Comparison of ENCODE assay signal across 19 cellular contexts in genomic region chr11:27028653-27029052, GRCh38. TPM values are rescaled to one million over a fixed set of nuclear protein-coding genes. Genes with fewer than 3 reads are reported as not detected.
A peak's percentile ranks its signal among the peaks of the same experiment; 100 is the strongest.
DNase-seq lines count a peak whose midpoint lies in the region; ATAC-seq and TF ChIP-seq lines count a peak whose summit lies in the region.
"Had no signal": no experiment of that assay in that cellular context is flagged by ENCODE, and none has a peak within 500 bp of the region (broad histone marks: within the 10 kb centered on the region; RNA-seq: fewer than 3 reads in every experiment).

No MANE protein-coding gene starts in this region.

- intact Hi-C loops in left ventricle myocardium superior (cut with micrococcal nuclease), result no loop called here

- no peaks in the 10 kb centered on the region for H3K36me3 Mint-ChIP-seq in osteocyte (ENCODE audit: unreplicated experiment)
- H3K36me3 Mint-ChIP-seq: activated naive CD8-positive, alpha-beta T cell; naive B cell; WTC11 had no signal

- no peak overlapping the region for H3K4me3 Mint-ChIP-seq in osteocyte (ENCODE audit: unreplicated experiment)
- H3K4me3 Mint-ChIP-seq: activated naive CD8-positive, alpha-beta T cell; naive B cell; WTC11 had no signal

- H3K9me3 Mint-ChIP-seq in osteocyte (ENCODE audit: unreplicated experiment), result peaks cover under 1% of the 10 kb centered on the region
- H3K9me3 Mint-ChIP-seq: WTC11 had no signal

- peaks cover 9% of the 10 kb centered on the region for H3K27me3 Mint-ChIP-seq in osteocyte (ENCODE audit: unreplicated experiment)
- H3K27me3 Mint-ChIP-seq: activated naive CD8-positive, alpha-beta T cell; naive B cell had no signal

- in situ Hi-C loops in astrocyte of the spinal cord (cut with HindIII; ENCODE audit: low sequenced_read_pairs), result no loop called here

- TF ChIP-seq CTCF in astrocyte of the spinal cord (IDR thresholded peaks at IDR 0.05; ENCODE audit: low read depth, low read length) (no peak), osteocyte (IDR thresholded peaks at IDR 0.05) (no peak)

- H3K27ac Mint-ChIP-seq in osteocyte (ENCODE audit: unreplicated experiment), result peak overlapping the region; percentile 75
- H3K27ac Mint-ChIP-seq: activated naive CD8-positive, alpha-beta T cell; naive B cell; WTC11 had no signal

- H3K4me1 Mint-ChIP-seq in osteocyte (ENCODE audit: unreplicated experiment), result peaks cover 23% of the 10 kb centered on the region
- H3K4me1 Mint-ChIP-seq: naive B cell had no signal

- no peak overlapping the region for H3K4me3 ChIP-seq in astrocyte of the spinal cord (ENCODE audit: low read depth, low read length)
- H3K4me3 ChIP-seq: BLaER1 treated with 17β-estradiol and CSF1 and Interleukin-3, amounts not matched to agents 10 nM and 100 nM; breast epithelium; lower lobe of right lung had no signal

- peak; percentile 73 for ATAC-seq in left ventricle myocardium superior
- ATAC-seq in GM19324 (IDR thresholded peaks at IDR 0.05; ENCODE audit: low FRiP score, unreplicated experiment), result no peak
- ATAC-seq in HG03095 (IDR thresholded peaks at IDR 0.05; ENCODE audit: unreplicated experiment), result no peak
- no peak for ATAC-seq in GM19395 (IDR thresholded peaks at IDR 0.05; ENCODE audit: unreplicated experiment)
- ATAC-seq: lower lobe of right lung, WTC11 had no signal

- peak; percentile 52 for DNase-seq in AG20443 (ENCODE audit: low spot score)
- DNase-seq in astrocyte of the spinal cord (ENCODE audit: low read depth, low spot score), result peak; percentile 28
- no peak for DNase-seq in left ventricle myocardium superior
- DNase-seq in osteocyte (ENCODE audit: extremely low spot score, unreplicated experiment), result no peak
- DNase-seq in NCI-H187 treated with DMSO at 0.1 percent for 48 hours (lab: John Stamatoyannopoulos, UW), result no peak
- DNase-seq: cortex of kidney, lower lobe of right lung, naive B cell, NCI-H1105, NCI-H510A, occipital lobe had no signal

RNA-seq across cellular contexts. Expression of gene BBOX1, which starts 12.0 kb away (rescaled TPM):
- total RNA-seq in left ventricle myocardium superior (not detected), osteocyte (2.6 and 3.4 TPM in 2 replicates)
- total RNA-seq: A673, WTC11 had no signal

RNA-seq across cellular contexts. Expression of gene FIBIN, which starts 34.7 kb away (rescaled TPM):
- total RNA-seq in left ventricle myocardium superior (6.8 TPM), osteocyte (45.4 and 47.9 TPM in 2 replicates)

Comparison
In these comparisons a context has a peak if more than half of its experiments do, and no peak if none do; other contexts are left out.
1. DNase-seq: peak in AG20443 (single experiment) and astrocyte of the spinal cord (single experiment); none in left ventricle myocardium superior (single experiment), osteocyte (single experiment) and NCI-H187 treated with DMSO at 0.1 percent for 48 hours (single experiment).